Comparison of ENCODE assay signal across 29 cellular contexts in genomic region chr7:148473694-148474222, GRCh38.
"Had no signal": no experiment of that assay in that cellular context is flagged by ENCODE, and none has a peak within 500 bp of the region (broad histone marks: within the 10 kb centered on the region; RNA-seq: fewer than 3 reads in every experiment).

No MANE protein-coding gene starts in this region.

- DNase-seq: cerebellar nuclear complex; cortex of kidney; effector CD4-positive, alpha-beta T cell; foreskin fibroblast; gastrocnemius medialis; head of caudate nucleus; kidney; mucosa of descending colon; naive B cell; nucleus accumbens; ovary; posterior cingulate gyrus; psoas muscle; right cardiac atrium; sigmoid colon; spleen; stimulated activated CD4-positive, alpha-beta T cell treated with anti-CD3 and anti-CD28 coated beads, Interleukin-4, amount 100 ng/mL, for 4 hours; stimulated activated naive CD8-positive, alpha-beta T cell treated with anti-CD3 and anti-CD28 coated beads, Interleukin-15, Interleukin-2, amounts not matched to agents 100 U/mL and 50 U/mL, for 24 hours; transverse colon; upper lobe of right lung; uterus had no signal

- H3K27ac ChIP-seq: epithelial cell of prostate, gastrocnemius medialis, ovary, psoas muscle, sigmoid colon, spleen, transverse colon, upper lobe of right lung, uterus had no signal

- H3K36me3 ChIP-seq: gastrocnemius medialis, ovary, sigmoid colon, spleen, transverse colon, upper lobe of right lung, uterus had no signal

- ATAC-seq: esophagus mucosa; gastrocnemius medialis; left lobe of liver; mucosa of descending colon; natural killer cell treated with Interleukin-12 subunit alpha and Interleukin-12 subunit beta and Interleukin-15 and Interleukin-18, amount 100 ng/mL, for 72 hours; psoas muscle; right cardiac atrium; stimulated activated memory B cell treated with anti-CD40 and anti-IgM and Interleukin-4, amounts not matched to agents 10 μg/mL and 1 μg/mL and 100 μg/mL, for 72 hours; stimulated activated naive CD8-positive, alpha-beta T cell treated with anti-CD3 and anti-CD28 coated beads, Interleukin-15, Interleukin-2, amounts not matched to agents 100 U/mL and 50 U/mL, for 24 hours; upper lobe of right lung had no signal

- H3K36me3 Mint-ChIP-seq: mesothelial cell of epicardium; naive B cell; natural killer cell treated with Interleukin-12 subunit alpha and Interleukin-12 subunit beta and Interleukin-15 and Interleukin-18, amount 100 ng/mL, for 72 hours; stimulated activated memory B cell treated with anti-CD40 and anti-IgM and Interleukin-4, amounts not matched to agents 10 μg/mL and 1 μg/mL and 100 μg/mL, for 72 hours had no signal

- H3K4me3 ChIP-seq: gastrocnemius medialis, lung, mucosa of descending colon, ovary, psoas muscle, sigmoid colon, spleen, transverse colon, upper lobe of right lung, uterus had no signal

- H3K27me3 ChIP-seq: gastrocnemius medialis, ovary, sigmoid colon, transverse colon, upper lobe of right lung, uterus had no signal

- H3K9me3 Mint-ChIP-seq: memory B cell; mesothelial cell of epicardium; natural killer cell treated with Interleukin-12 subunit alpha and Interleukin-12 subunit beta and Interleukin-15 and Interleukin-18, amount 100 ng/mL, for 72 hours; stimulated activated memory B cell treated with anti-CD40 and anti-IgM and Interleukin-4, amounts not matched to agents 10 μg/mL and 1 μg/mL and 100 μg/mL, for 72 hours had no signal

- FAIRE-seq: kidney had no signal

- H3K4me3 Mint-ChIP-seq: memory B cell; mesothelial cell of epicardium; natural killer cell treated with Interleukin-12 subunit alpha and Interleukin-12 subunit beta and Interleukin-15 and Interleukin-18, amount 100 ng/mL, for 72 hours; stimulated activated memory B cell treated with anti-CD40 and anti-IgM and Interleukin-4, amounts not matched to agents 10 μg/mL and 1 μg/mL and 100 μg/mL, for 72 hours had no signal

- H3K4me1 ChIP-seq: gastrocnemius medialis, psoas muscle, sigmoid colon, spleen, transverse colon, upper lobe of right lung, uterus had no signal

- H3K9me3 ChIP-seq: gastrocnemius medialis, mucosa of descending colon, ovary, psoas muscle, sigmoid colon, spleen, transverse colon, upper lobe of right lung, uterus had no signal

- H3K4me1 Mint-ChIP-seq: mesothelial cell of epicardium; stimulated activated memory B cell treated with anti-CD40 and anti-IgM and Interleukin-4, amounts not matched to agents 10 μg/mL and 1 μg/mL and 100 μg/mL, for 72 hours had no signal

- H3K27ac Mint-ChIP-seq: memory B cell; mesothelial cell of epicardium; natural killer cell treated with Interleukin-12 subunit alpha and Interleukin-12 subunit beta and Interleukin-15 and Interleukin-18, amount 100 ng/mL, for 72 hours; stimulated activated memory B cell treated with anti-CD40 and anti-IgM and Interleukin-4, amounts not matched to agents 10 μg/mL and 1 μg/mL and 100 μg/mL, for 72 hours had no signal
